In the genomic region with DNA sequence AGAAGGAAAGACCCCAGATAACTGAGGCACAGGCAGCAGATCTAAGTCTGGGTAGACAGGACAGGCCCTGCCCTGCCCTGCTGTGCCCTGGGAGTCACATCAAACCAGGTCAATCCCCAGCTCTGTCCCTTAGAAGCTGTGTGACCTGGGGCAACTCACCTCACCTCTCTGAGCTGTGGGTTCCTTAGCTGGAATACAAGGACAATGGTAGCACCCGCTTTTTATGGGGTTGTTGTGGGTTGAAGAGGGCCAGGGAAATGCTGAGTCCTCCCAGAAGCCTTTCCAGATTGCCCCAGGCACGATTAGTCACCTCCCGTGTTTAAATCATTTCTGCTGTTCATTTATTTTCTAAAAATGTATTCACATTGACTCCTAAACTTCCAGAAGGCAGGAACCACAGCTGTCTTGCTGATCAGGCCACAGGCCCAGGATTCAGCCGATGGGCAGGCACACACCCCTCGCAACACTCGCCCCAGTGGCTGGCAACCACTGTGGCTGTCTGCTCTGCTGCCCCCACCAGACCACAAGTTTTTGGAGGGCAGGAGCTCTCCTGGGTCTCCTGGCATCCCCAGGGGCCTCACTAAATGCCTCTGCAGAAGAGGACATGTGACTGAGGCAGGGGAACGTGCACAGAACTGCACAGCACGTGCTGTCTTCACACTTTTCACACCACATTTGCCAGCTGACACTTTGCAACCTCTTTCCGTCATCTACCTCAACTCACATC, we compare ENCODE assay signal across 9 cellular contexts. TPM values are rescaled to one million over a fixed set of nuclear protein-coding genes. Genes with fewer than 3 reads are reported as not detected.
A peak's percentile ranks its signal among the peaks of the same experiment; 100 is the strongest.
DNase-seq lines count a peak whose midpoint lies in the region; ATAC-seq, FAIRE-seq and TF ChIP-seq lines count a peak whose summit lies in the region.
"Had no signal": no experiment of that assay in that cellular context is flagged by ENCODE, and none has a peak within 500 bp of the region (broad histone marks: within the 10 kb centered on the region; RNA-seq: fewer than 3 reads in every experiment).

No MANE protein-coding gene starts in this region.

- peak in 3 of 7 experiments; percentile 21 to 47 (median 41) for DNase-seq in CD8-positive, alpha-beta T cell
- DNase-seq in MV-4-11 (lab: John Stamatoyannopoulos, UW): peak; percentile 27
- peak; percentile 88 for DNase-seq in bronchial epithelial cell (ENCODE audit: low read depth)
- DNase-seq in neural crest cell (ENCODE audit: low read depth, low spot score): no peak
- no peak for DNase-seq in GM19238 (ENCODE audit: insufficient read length, low spot score)
- no peak for DNase-seq in SW480 (ENCODE audit: low spot score)
- no peak for DNase-seq in body of pancreas
- DNase-seq: SHP77 treated with DMSO at 0.1 percent for 48 hours had no signal

- TF ChIP-seq POLR2A in body of pancreas (IDR thresholded peaks at IDR 0.05): no peak

- POLR2A ChIA-PET in CD8-positive, alpha-beta T cell (lab: Charles Lee): interaction anchor here (0.6 to 6.2 kb wide), 6 partner anchors 8 to 68 kb away, joined by 3 to 80 read pairs (median 4); a partner anchor contains a TSS

- H3K9me3 Mint-ChIP-seq in CD8-positive, alpha-beta T cell: no peaks in the 10 kb centered on the region
- no peaks in the 10 kb centered on the region for H3K9me3 Mint-ChIP-seq in neural crest cell

- intact Hi-C loops in CD8-positive, alpha-beta T cell (cut with DNase I, micrococcal nuclease): loop anchor here in 1 of 2 experiments (5.0 to 10.0 kb wide), 3 partner anchors 104 to 1952 kb away; a partner anchor contains a TSS
- intact Hi-C loops in body of pancreas (cut with DNase I): no loop called here

- H3K4me1 Mint-ChIP-seq in CD8-positive, alpha-beta T cell (ENCODE audit: low read depth): peaks cover 70% of the 10 kb centered on the region
- H3K4me1 Mint-ChIP-seq in neural crest cell: peaks cover 26% of the 10 kb centered on the region

- peak overlapping the region; percentile 100 for H3K27ac Mint-ChIP-seq in CD8-positive, alpha-beta T cell
- peak overlapping the region; percentile 35 for H3K27ac Mint-ChIP-seq in neural crest cell (ENCODE audit: unreplicated experiment)

- FAIRE-seq in bronchial epithelial cell (lab: Jason Lieb, UNC): no peak

- H3K27me3 Mint-ChIP-seq in CD8-positive, alpha-beta T cell (ENCODE audit: low read depth): no peaks in the 10 kb centered on the region
- no peaks in the 10 kb centered on the region for H3K27me3 Mint-ChIP-seq in neural crest cell (ENCODE audit: low read depth)

- peaks cover 8% of the 10 kb centered on the region for H3K36me3 ChIP-seq in CD8-positive, alpha-beta T cell (ENCODE audit: insufficient read depth, low read length)
- H3K36me3 ChIP-seq in bronchial epithelial cell (ENCODE audit: control insufficient read depth, insufficient read depth, low read length) (no peaks in the 10 kb centered on the region), body of pancreas (replicated peaks in 1 of 2; ENCODE audit: insufficient read depth in 1 of 2, low read depth in 2 of 2) (no peaks in the 10 kb centered on the region)

- peak overlapping the region; percentile 71 for H3K4me3 ChIP-seq in CD8-positive, alpha-beta T cell (ENCODE audit: low read depth, low read length)
- H3K4me3 ChIP-seq in bronchial epithelial cell (ENCODE audit: low read depth, low read length): no peak overlapping the region
- no peak overlapping the region for H3K4me3 ChIP-seq in body of pancreas

- no peak for TF ChIP-seq CTCF in CD8-positive, alpha-beta T cell (IDR thresholded peaks at IDR 0.05)
- TF ChIP-seq CTCF in bronchial epithelial cell (IDR thresholded peaks at IDR 0.05; ENCODE audit: insufficient read depth, low read length, severe bottlenecking) (no peak), neural crest cell (conservative IDR thresholded peaks at IDR 0.05) (no peak), body of pancreas (IDR thresholded peaks at IDR 0.05) (no peak)

- no peaks in the 10 kb centered on the region for H3K9me3 ChIP-seq in CD8-positive, alpha-beta T cell (ENCODE audit: low read length)
- no peaks in the 10 kb centered on the region for H3K9me3 ChIP-seq in body of pancreas

- 66 to 70% methylated on average over 9 of the region's 9 CpGs for WGBS in body of pancreas, 2 donors

- no peaks in the 10 kb centered on the region for H3K27me3 ChIP-seq in CD8-positive, alpha-beta T cell (ENCODE audit: insufficient read depth, low read length)
- H3K27me3 ChIP-seq in bronchial epithelial cell (ENCODE audit: control insufficient read depth, insufficient read depth, low read length): no peaks in the 10 kb centered on the region
- H3K27me3 ChIP-seq in body of pancreas: no peaks in the 10 kb centered on the region

- peaks cover 57% of the 10 kb centered on the region for H3K36me3 Mint-ChIP-seq in CD8-positive, alpha-beta T cell
- no peaks in the 10 kb centered on the region for H3K36me3 Mint-ChIP-seq in neural crest cell (ENCODE audit: low read depth)

- peak overlapping the region; percentile 89 for H3K4me3 Mint-ChIP-seq in CD8-positive, alpha-beta T cell
- H3K4me3 Mint-ChIP-seq in neural crest cell: no peak overlapping the region

- H3K27ac ChIP-seq in CD8-positive, alpha-beta T cell (ENCODE audit: low read depth, low read length): peak overlapping the region; percentile 91
- H3K27ac ChIP-seq in body of pancreas: no peak overlapping the region

- H3K4me1 ChIP-seq in CD8-positive, alpha-beta T cell (ENCODE audit: insufficient read depth, low read length): peaks cover 76% of the 10 kb centered on the region
- H3K4me1 ChIP-seq in body of pancreas: no peaks in the 10 kb centered on the region

- no peak for ATAC-seq in CD8-positive, alpha-beta T cell
- no peak for ATAC-seq in HG03460 (IDR thresholded peaks at IDR 0.05; ENCODE audit: unreplicated experiment)
- ATAC-seq in body of pancreas: no peak

- CTCF ChIA-PET in CD8-positive, alpha-beta T cell (lab: Charles Lee): interaction anchor here (0.6 to 15.9 kb wide), 7 partner anchors 14 to 222 kb away, joined by 3 to 281 read pairs (median 79); a partner anchor contains a TSS

RNA-seq across cellular contexts. Expression of a gene that starts 3.0 kb away (rescaled TPM):
- 10 to 100 TPM; 30.4 to 32.3 TPM for total RNA-seq in CD8-positive, alpha-beta T cell
- total RNA-seq in bronchial epithelial cell (under 0.01 and 0.13 TPM in 2 replicates), neural crest cell (0.39 and 0.51 TPM in 2 replicates), body of pancreas (1 to 10 TPM in 1 of 2 donors, under 1 TPM in 1; 0.66 to 2.3 TPM)

RNA-seq across cellular contexts. Expression of a gene that starts 32.8 kb away (rescaled TPM):
- total RNA-seq in CD8-positive, alpha-beta T cell: 1 to 10 TPM; 1.2 to 1.9 TPM
- total RNA-seq in bronchial epithelial cell (0.79 TPM in 1 of 2 replicates, not detected in the other), neural crest cell (0.72 and 1.0 TPM in 2 replicates), body of pancreas (1 to 10 TPM; 5.9 to 6.5 TPM)

Comparison
In these comparisons a context has a peak if more than half of its experiments do, and no peak if none do; other contexts are left out.
1. DNase-seq: peak in MV-4-11 (single experiment) and bronchial epithelial cell (single experiment); none in neural crest cell (single experiment), GM19238 (single experiment), SW480 (single experiment) and body of pancreas (0 of 4).
2. RNA of a gene that starts 3.0 kb away (total RNA-seq): 30.4 to 32.3 TPM in CD8-positive, alpha-beta T cell; 0.66 to 2.3 TPM in body of pancreas, 0.39 to 0.51 TPM in neural crest cell and under 0.01 to 0.13 TPM in bronchial epithelial cell; every median in the first group is over 4 times any median in the second.